Comparison of ENCODE assay signal across 1 cellular context in genomic region chr16:69532761-69533459, GRCh38.
TF ChIP-seq lines count a peak whose summit lies in the region.

No MANE protein-coding gene starts in this region.

TF ChIP-seq in K562, 482 proteins besides CTCF, POLR2A, EP300 and RAD21:
- TF ChIP-seq, protein P1, sequence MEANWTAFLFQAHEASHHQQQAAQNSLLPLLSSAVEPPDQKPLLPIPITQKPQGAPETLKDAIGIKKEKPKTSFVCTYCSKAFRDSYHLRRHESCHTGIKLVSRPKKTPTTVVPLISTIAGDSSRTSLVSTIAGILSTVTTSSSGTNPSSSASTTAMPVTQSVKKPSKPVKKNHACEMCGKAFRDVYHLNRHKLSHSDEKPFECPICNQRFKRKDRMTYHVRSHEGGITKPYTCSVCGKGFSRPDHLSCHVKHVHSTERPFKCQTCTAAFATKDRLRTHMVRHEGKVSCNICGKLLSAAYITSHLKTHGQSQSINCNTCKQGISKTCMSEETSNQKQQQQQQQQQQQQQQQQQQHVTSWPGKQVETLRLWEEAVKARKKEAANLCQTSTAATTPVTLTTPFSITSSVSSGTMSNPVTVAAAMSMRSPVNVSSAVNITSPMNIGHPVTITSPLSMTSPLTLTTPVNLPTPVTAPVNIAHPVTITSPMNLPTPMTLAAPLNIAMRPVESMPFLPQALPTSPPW (CRISPR knock-in tag; IDR thresholded peaks at IDR 0.05): peak; percentile 32; the same call in 1 of the 2 replicates
- TF ChIP-seq SMAD3 (CRISPR knock-in tag; conservative IDR thresholded peaks at IDR 0.05): no peak
- TF ChIP-seq SMARCA4 (IDR thresholded peaks at IDR 0.05): 0 out of 2 replicates have a peak, but pooled peaks have one; percentile 20
- peak; percentile 26; the same call in 1 of the 2 replicates for TF ChIP-seq DPF2 (IDR thresholded peaks at IDR 0.05)
- TF ChIP-seq PATZ1 (CRISPR knock-in tag; IDR thresholded peaks at IDR 0.05; ENCODE audit: borderline replicate concordance): no peak
- TF ChIP-seq CEBPB (tag; IDR thresholded peaks at IDR 0.05): peak; percentile 67; the same call in 1 of the 2 replicates
- TF ChIP-seq MXI1 (IDR thresholded peaks at IDR 0.05; ENCODE audit: low read depth, low read length): no peak
- no peak for TF ChIP-seq ZFPM2 (CRISPR knock-in tag; IDR thresholded peaks at IDR 0.05)
- TF ChIP-seq KDM1A (IDR thresholded peaks at IDR 0.05): 0 out of 4 replicates have a peak, but pooled peaks of 1 of the 2 experiments have one; percentile 10
- no peak for TF ChIP-seq ZNF766 (CRISPR knock-in tag; conservative IDR thresholded peaks at IDR 0.05)
- TF ChIP-seq ESRRA (IDR thresholded peaks at IDR 0.05; ENCODE audit: borderline replicate concordance, low read depth): 0 out of 2 replicates have a peak, but pooled peaks have one; percentile 27
- no peak for TF ChIP-seq HMGN3 (IDR thresholded peaks at IDR 0.05; ENCODE audit: borderline replicate concordance, extremely low read depth, insufficient read length, low read depth, low read length)
- TF ChIP-seq YY1 (IDR thresholded peaks at IDR 0.05; ENCODE audit: borderline replicate concordance in 1 of 3, control insufficient read depth in 1 of 3, extremely low read depth in 1 of 3, insufficient read depth in 3 of 3, insufficient read length in 1 of 3, insufficient replicate concordance in 2 of 3, low read depth in 1 of 3, low read length in 2 of 3): peak in 1 of 3 experiments; percentile 48
- no peak for TF ChIP-seq COPS2 (conservative IDR thresholded peaks at IDR 0.05)
- TF ChIP-seq, protein P2, sequence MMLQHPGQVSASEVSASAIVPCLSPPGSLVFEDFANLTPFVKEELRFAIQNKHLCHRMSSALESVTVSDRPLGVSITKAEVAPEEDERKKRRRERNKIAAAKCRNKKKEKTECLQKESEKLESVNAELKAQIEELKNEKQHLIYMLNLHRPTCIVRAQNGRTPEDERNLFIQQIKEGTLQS (IDR thresholded peaks at IDR 0.05): 0 out of 2 replicates have a peak, but pooled peaks have one; percentile 22
- TF ChIP-seq, protein P2 (CRISPR knock-in tag; conservative IDR thresholded peaks at IDR 0.05): no peak
- TF ChIP-seq FOXK2 (conservative IDR thresholded peaks at IDR 0.05 in 1 of 2, IDR thresholded peaks at IDR 0.05 in 1 of 2; ENCODE audit: low read depth in 2 of 2): peak; percentile 42 to 68; a peak in 3 of 4 replicates
- TF ChIP-seq GTF2E2 (tag; IDR thresholded peaks at IDR 0.05): no peak
- no peak for TF ChIP-seq CEBPG (CRISPR knock-in tag; IDR thresholded peaks at IDR 0.05)
- 0 out of 4 replicates have a peak, but pooled peaks of 1 of the 2 experiments have one; percentile 42 for TF ChIP-seq CEBPG (tag; conservative IDR thresholded peaks at IDR 0.05 in 1 of 2, IDR thresholded peaks at IDR 0.05 in 1 of 2)
